28 cellular contexts compared by ENCODE assay signal in genomic region chr3:69805491-69805890, GRCh38.
"Had no signal": no experiment of that assay in that cellular context is flagged by ENCODE, and none has a peak within 500 bp of the region (broad histone marks: within the 10 kb centered on the region; RNA-seq: fewer than 3 reads in every experiment).

No MANE protein-coding gene starts in this region.

- H3K4me3 ChIP-seq: stomach, suprapubic skin, testis, thoracic aorta, thyroid gland, tibial artery, tibial nerve, transverse colon, upper lobe of left lung, upper lobe of right lung, uterus, vagina had no signal

- H3K9me3 Mint-ChIP-seq: type B pancreatic cell had no signal

- H3K4me1 Mint-ChIP-seq: stimulated activated effector memory CD8-positive, alpha-beta T cell treated with anti-CD3 and anti-CD28 coated beads, Interleukin-12 subunit alpha, Interleukin-12 subunit beta, amount 100 ng/mL, for 72 hours; stimulated activated memory B cell treated with anti-CD40 and anti-IgM and Interleukin-4, amounts not matched to agents 10 μg/mL and 1 μg/mL and 100 μg/mL, for 72 hours; stimulated activated naive B cell treated with anti-CD40 and anti-IgM and Interleukin-4, amounts not matched to agents 10 μg/mL and 1 μg/mL and 100 μg/mL, for 72 hours; stimulated activated naive CD8-positive, alpha-beta T cell treated with anti-CD3 and anti-CD28 coated beads, Interleukin-15, amount 100 ng/mL, for 72 hours had no signal

- H3K27ac Mint-ChIP-seq: stimulated activated effector memory CD8-positive, alpha-beta T cell treated with anti-CD3 and anti-CD28 coated beads, Interleukin-12 subunit alpha, Interleukin-12 subunit beta, amount 100 ng/mL, for 72 hours; stimulated activated memory B cell treated with anti-CD40 and anti-IgM and Interleukin-4, amounts not matched to agents 10 μg/mL and 1 μg/mL and 100 μg/mL, for 72 hours; stimulated activated naive B cell treated with anti-CD40 and anti-IgM and Interleukin-4, amounts not matched to agents 10 μg/mL and 1 μg/mL and 100 μg/mL, for 72 hours; stimulated activated naive CD8-positive, alpha-beta T cell treated with anti-CD3 and anti-CD28 coated beads, Interleukin-15, amount 100 ng/mL, for 72 hours; stimulated activated naive CD8-positive, alpha-beta T cell treated with anti-CD3 and anti-CD28 coated beads, Interleukin-15, Interleukin-2, amounts not matched to agents 100 ng/mL and 50 ng/mL, for 24 hours; type B pancreatic cell had no signal

- DNase-seq: stimulated activated CD4-positive, alpha-beta T cell treated with anti-CD3 and anti-CD28 coated beads, Interleukin-2, amount 100 ng/mL, for 48 hours; stimulated activated CD4-positive, alpha-beta T cell treated with anti-CD3 and anti-CD28 coated beads, Interleukin-4, amount 100 ng/mL, for 1 hour; stimulated activated CD4-positive, alpha-beta T cell treated with anti-CD3 and anti-CD28 coated beads, Interleukin-4, amount 100 ng/mL, for 24 hours; stimulated activated CD4-positive, alpha-beta T cell treated with anti-CD3 and anti-CD28 coated beads, Interleukin-4, amount 100 ng/mL, for 4 hours; stimulated activated CD8-positive, alpha-beta memory T cell treated with anti-CD3 and anti-CD28 coated beads, Interleukin-4, amount 100 ng/mL, for 48 hours; stimulated activated naive B cell treated with anti-CD40 and anti-IgM and Interleukin-4, amounts not matched to agents 10 μg/mL and 1 μg/mL and 100 μg/mL, for 72 hours; stimulated activated naive CD4-positive, alpha-beta T cell; stimulated activated naive CD4-positive, alpha-beta T cell treated with Interleukin-2 at 50 U/mL for 16 hours; stimulated activated naive CD8-positive, alpha-beta T cell treated with anti-CD3 and anti-CD28 coated beads, Interleukin-15, amount 100 ng/mL, for 72 hours; stimulated activated naive CD8-positive, alpha-beta T cell treated with anti-CD3 and anti-CD28 coated beads, Interleukin-15, Interleukin-2, amounts not matched to agents 100 U/mL and 50 U/mL, for 24 hours; stomach; substantia nigra; testis; thyroid gland; tibial artery; transverse colon; upper lobe of left lung; upper lobe of right lung; uterus had no signal

- H3K36me3 ChIP-seq: stomach, suprapubic skin, thoracic aorta, thyroid gland, tibial artery, tibial nerve, transverse colon, upper lobe of left lung, upper lobe of right lung, uterus, vagina had no signal

- FAIRE-seq: urothelium cell line had no signal

- H3K36me3 Mint-ChIP-seq: stimulated activated effector memory CD8-positive, alpha-beta T cell treated with anti-CD3 and anti-CD28 coated beads, Interleukin-12 subunit alpha, Interleukin-12 subunit beta, amount 100 ng/mL, for 72 hours; stimulated activated memory B cell treated with anti-CD40 and anti-IgM and Interleukin-4, amounts not matched to agents 10 μg/mL and 1 μg/mL and 100 μg/mL, for 72 hours; stimulated activated naive B cell treated with anti-CD40 and anti-IgM and Interleukin-4, amounts not matched to agents 10 μg/mL and 1 μg/mL and 100 μg/mL, for 72 hours; type B pancreatic cell had no signal

- H3K27me3 ChIP-seq: stomach, suprapubic skin, testis, thyroid gland, tibial artery, tibial nerve, transverse colon, upper lobe of left lung, upper lobe of right lung, uterus, vagina had no signal

- H3K4me1 ChIP-seq: testis, thyroid gland, upper lobe of left lung, upper lobe of right lung, uterus had no signal

- ATAC-seq: stimulated activated effector memory CD8-positive, alpha-beta T cell treated with anti-CD3 and anti-CD28 coated beads, Interleukin-12 subunit alpha, Interleukin-12 subunit beta, amount 100 ng/mL, for 72 hours; stimulated activated memory B cell treated with anti-CD40 and anti-IgM and Interleukin-4, amounts not matched to agents 10 μg/mL and 1 μg/mL and 100 μg/mL, for 72 hours; stimulated activated naive B cell treated with anti-CD40 and anti-IgM and Interleukin-4, amounts not matched to agents 10 μg/mL and 1 μg/mL and 100 μg/mL, for 72 hours; stimulated activated naive CD8-positive, alpha-beta T cell treated with anti-CD3 and anti-CD28 coated beads, Interleukin-15, amount 100 ng/mL, for 72 hours; stimulated activated naive CD8-positive, alpha-beta T cell treated with anti-CD3 and anti-CD28 coated beads, Interleukin-15, Interleukin-2, amounts not matched to agents 100 U/mL and 50 U/mL, for 24 hours; upper lobe of right lung had no signal

- H3K4me3 Mint-ChIP-seq: stimulated activated effector memory CD8-positive, alpha-beta T cell treated with anti-CD3 and anti-CD28 coated beads, Interleukin-12 subunit alpha, Interleukin-12 subunit beta, amount 100 ng/mL, for 72 hours; stimulated activated memory B cell treated with anti-CD40 and anti-IgM and Interleukin-4, amounts not matched to agents 10 μg/mL and 1 μg/mL and 100 μg/mL, for 72 hours; stimulated activated naive B cell treated with anti-CD40 and anti-IgM and Interleukin-4, amounts not matched to agents 10 μg/mL and 1 μg/mL and 100 μg/mL, for 72 hours; stimulated activated naive CD8-positive, alpha-beta T cell treated with anti-CD3 and anti-CD28 coated beads, Interleukin-15, amount 100 ng/mL, for 72 hours; stimulated activated naive CD8-positive, alpha-beta T cell treated with anti-CD3 and anti-CD28 coated beads, Interleukin-15, Interleukin-2, amounts not matched to agents 100 ng/mL and 50 ng/mL, for 24 hours; type B pancreatic cell had no signal

- H3K9me3 ChIP-seq: stomach, suprapubic skin, testis, thoracic aorta, thyroid gland, tibial artery, transverse colon, upper lobe of left lung, upper lobe of right lung, uterus, vagina had no signal

- H3K27me3 Mint-ChIP-seq: stimulated activated memory B cell treated with anti-CD40 and anti-IgM and Interleukin-4, amounts not matched to agents 10 μg/mL and 1 μg/mL and 100 μg/mL, for 72 hours; stimulated activated naive CD8-positive, alpha-beta T cell treated with anti-CD3 and anti-CD28 coated beads, Interleukin-15, amount 100 ng/mL, for 72 hours; type B pancreatic cell had no signal

- H3K27ac ChIP-seq: stomach, suprapubic skin, testis, thoracic aorta, thyroid gland, tibial artery, tibial nerve, transverse colon, upper lobe of left lung, upper lobe of right lung, uterus, vagina had no signal
